ENCODE assay signal across 7 cellular contexts in genomic region chr2:27032495-27033252, GRCh38. TPM values are rescaled to one million over a fixed set of nuclear protein-coding genes. Genes with fewer than 3 reads are reported as not detected.
DNase-seq lines count a peak whose midpoint lies in the region; ATAC-seq and TF ChIP-seq lines count a peak whose summit lies in the region.

TMEM214 (plus strand) TSS chr2:27032965; CDS start chr2:27033016, 51 bp downstream.

- DNase-seq in NCI-H1694 (lab: John Stamatoyannopoulos, UW): peak; percentile 52
- DNase-seq in anterior cingulate cortex (lab: John Stamatoyannopoulos, UW): peak; percentile 15 to 88 (median 76)
- DNase-seq in hepatic stellate cell (ENCODE audit: low spot score): peak; percentile 97
- peak; percentile 72 for DNase-seq in renal cortical epithelial cell (ENCODE audit: low read depth)

- intact Hi-C loops in T-helper 2 cell treated with Interferon-gamma antibody and Interleukin-4, amounts not matched to agents 100 ng/mL and 5 ng/mL, for 36 hours (cut with micrococcal nuclease): loop anchor here (1.0 to 2.0 kb wide), 4 partner anchors 18 to 246 kb away; partner anchors contain the start of genes CENPA and OST4

- ATAC-seq in HG02852 (IDR thresholded peaks at IDR 0.05; ENCODE audit: unreplicated experiment): peak; percentile 95

- peak; percentile 81 for TF ChIP-seq POLR2A in GM15510 (IDR thresholded peaks at IDR 0.05; ENCODE audit: borderline replicate concordance, extremely low read depth, insufficient read length)

RNA-seq across cellular contexts. Expression of gene TMEM214, which starts in this region (rescaled TPM):
- 99.4 and 100 TPM in 2 replicates for total RNA-seq in T-helper 2 cell treated with Interferon-gamma antibody and Interleukin-4, amounts not matched to agents 100 ng/mL and 5 ng/mL, for 36 hours
- total RNA-seq in renal cortical epithelial cell: 16.8 and 29.3 TPM in 2 replicates

Comparison
In these comparisons a context has a peak if more than half of its experiments do, and no peak if none do; other contexts are left out.
1. Peak in every context shown above with its lines: DNase-seq and ATAC-seq.